ENCODE assay signal across 15 cellular contexts in genomic region chr9:123359546-123359945, GRCh38. TPM values are rescaled to one million over a fixed set of nuclear protein-coding genes. Genes with fewer than 3 reads are reported as not detected.
DNase-seq lines count a peak whose midpoint lies in the region; ATAC-seq, FAIRE-seq and TF ChIP-seq lines count a peak whose summit lies in the region.
"Had no signal": no experiment of that assay in that cellular context is flagged by ENCODE, and none has a peak within 500 bp of the region (broad histone marks: within the 10 kb centered on the region; RNA-seq: fewer than 3 reads in every experiment).

No MANE protein-coding gene starts in this region.

- TF ChIP-seq CTCF in K562 (IDR thresholded peaks at IDR 0.05 in 2 of 3, conservative IDR thresholded peaks at IDR 0.05 in 1 of 3; ENCODE audit: insufficient read depth in 2 of 3, low read depth in 1 of 3, low read length in 3 of 3): no peak
- TF ChIP-seq CTCF in nephron (IDR thresholded peaks at IDR 0.05; ENCODE audit: unreplicated experiment in 3 of 3): no peak
- TF ChIP-seq CTCF in testis (IDR thresholded peaks at IDR 0.05): no peak

- H3K9me3 ChIP-seq in Karpas-422 (ENCODE audit: low read length) (no peaks in the 10 kb centered on the region), K562 (replicated peaks; ENCODE audit: control insufficient read depth, insufficient read depth, low read depth, low read length) (no peaks in the 10 kb centered on the region), testis (no peaks in the 10 kb centered on the region)
- H3K9me3 ChIP-seq: HAP-1 had no signal

- H3K4me2 ChIP-seq in Karpas-422 (ENCODE audit: low read depth, low read length, poor library complexity, severe bottlenecking) (peak overlapping the region; percentile 32), K562 (ENCODE audit: insufficient read depth, low read length) (0 out of 2 replicates have a peak overlapping the region, but pooled peaks have one; percentile 66)

- TF ChIP-seq POLR2A in K562 (conservative IDR thresholded peaks at IDR 0.05) (no peak), testis (IDR thresholded peaks at IDR 0.05) (no peak)

- no peaks in the 10 kb centered on the region for H3K9me2 ChIP-seq in Karpas-422 (replicated peaks; ENCODE audit: insufficient read depth, low read length)

- no peaks in the 10 kb centered on the region for H3K9me1 ChIP-seq in K562 (ENCODE audit: control insufficient read depth, insufficient read depth, low read length)

- H3K4me3 Mint-ChIP-seq in nephron: peak overlapping the region in 2 of 3 experiments; percentile 6 to 51
- no peak overlapping the region for H3K4me3 Mint-ChIP-seq in T-helper 2 cell treated with Interferon-gamma antibody and Interleukin-4, amounts not matched to agents 5 μg/mL and 100 μg/mL, for 36 hours
- H3K4me3 Mint-ChIP-seq: CD14-positive monocyte had no signal

- no peak overlapping the region for H2AFZ ChIP-seq in Karpas-422 (ENCODE audit: low read length)
- peak overlapping the region; percentile 54 for H2AFZ ChIP-seq in K562 (ENCODE audit: low read depth, low read length)

- peaks cover 13% of the 10 kb centered on the region for H3K4me1 ChIP-seq in Karpas-422 (ENCODE audit: low read length)
- H3K4me1 ChIP-seq in K562 (replicated peaks in 1 of 2; ENCODE audit: control insufficient read depth in 2 of 2, insufficient read depth in 2 of 2, low read length in 2 of 2): peaks cover 34 to 92% of the 10 kb centered on the region in 2 experiments
- no peaks in the 10 kb centered on the region for H3K4me1 ChIP-seq in testis

- in situ Hi-C loops in K562 (cut with MboI): loop anchor here (10.0 kb wide), 1 partner anchor 895 kb away; no protein-coding TSS in a partner anchor

- H3K27ac Mint-ChIP-seq in nephron: peak overlapping the region; percentile 37 to 97 (median 91)
- no peak overlapping the region for H3K27ac Mint-ChIP-seq in T-helper 2 cell treated with Interferon-gamma antibody and Interleukin-4, amounts not matched to agents 5 μg/mL and 100 μg/mL, for 36 hours
- H3K27ac Mint-ChIP-seq: CD14-positive monocyte had no signal

- no peak for FAIRE-seq in K562 (lab: Jason Lieb, UNC)

- H4K20me1 ChIP-seq in Karpas-422 (ENCODE audit: insufficient read depth, low read depth, low read length) (no peaks in the 10 kb centered on the region), K562 (replicated peaks; ENCODE audit: control insufficient read depth, insufficient read depth, low read length) (no peaks in the 10 kb centered on the region)

- BruUV-seq in K562 (replicated peaks; lab: Mats Ljungman, UMichigan): no TSS peak

- no peaks in the 10 kb centered on the region for H3K36me3 Mint-ChIP-seq in nephron (ENCODE audit: low read depth)
- no peaks in the 10 kb centered on the region for H3K36me3 Mint-ChIP-seq in T-helper 2 cell treated with Interferon-gamma antibody and Interleukin-4, amounts not matched to agents 5 μg/mL and 100 μg/mL, for 36 hours (ENCODE audit: low read depth)
- H3K36me3 Mint-ChIP-seq: CD14-positive monocyte had no signal

- intact Hi-C loops in K562 (cut with micrococcal nuclease) (no loop called here), testis (cut with DNase I; ENCODE audit: low total_unique reads) (no loop called here)

- H3K36me3 ChIP-seq in Karpas-422 (ENCODE audit: insufficient read depth, low read length) (no peaks in the 10 kb centered on the region), K562 (ENCODE audit: control insufficient read depth, insufficient read depth, low read length) (no peaks in the 10 kb centered on the region), testis (ENCODE audit: low read depth, missing control alignments) (no peaks in the 10 kb centered on the region)
- H3K36me3 ChIP-seq: HAP-1 had no signal

- no peaks in the 10 kb centered on the region for H3K27me3 ChIP-seq in Karpas-422 (ENCODE audit: low read length)
- H3K27me3 ChIP-seq in K562 (ENCODE audit: control insufficient read depth in 2 of 2, insufficient read depth in 2 of 2, low read length in 2 of 2): no peaks in the 10 kb centered on the region
- H3K27me3 ChIP-seq in testis: no peaks in the 10 kb centered on the region

- H3K9ac ChIP-seq in Karpas-422 (ENCODE audit: low read length): no peak overlapping the region
- H3K9ac ChIP-seq in K562 (ENCODE audit: insufficient read depth in 1 of 2, low read depth in 2 of 2, low read length in 2 of 2): peak overlapping the region in 1 of 2 experiments; percentile 62; a peak in 1 of 4 replicates

- H3K27me3 Mint-ChIP-seq in nephron (ENCODE audit: low read depth): peaks cover 8% of the 10 kb centered on the region
- H3K27me3 Mint-ChIP-seq in T-helper 2 cell treated with Interferon-gamma antibody and Interleukin-4, amounts not matched to agents 5 μg/mL and 100 μg/mL, for 36 hours (ENCODE audit: low read depth): no peaks in the 10 kb centered on the region

- no peak for TF ChIP-seq EP300 in K562 (IDR thresholded peaks at IDR 0.05; ENCODE audit: low read length)

- WGBS in K562 (ENCODE audit: insufficient coverage, low coverage, missing lambda C conversion rate): 10% methylated on average over 3 of the region's 3 CpGs
- WGBS in testis, 2 donors: 86 to 88% methylated on average over 3 of the region's 3 CpGs

- peaks cover 43% of the 10 kb centered on the region for H3K4me1 Mint-ChIP-seq in nephron
- peaks cover 18% of the 10 kb centered on the region for H3K4me1 Mint-ChIP-seq in T-helper 2 cell treated with Interferon-gamma antibody and Interleukin-4, amounts not matched to agents 5 μg/mL and 100 μg/mL, for 36 hours (ENCODE audit: low read depth)
- H3K4me1 Mint-ChIP-seq: CD14-positive monocyte had no signal

- H3K9me3 Mint-ChIP-seq in nephron: no peaks in the 10 kb centered on the region
- no peaks in the 10 kb centered on the region for H3K9me3 Mint-ChIP-seq in T-helper 2 cell treated with Interferon-gamma antibody and Interleukin-4, amounts not matched to agents 5 μg/mL and 100 μg/mL, for 36 hours

- CTCF ChIA-PET in K562 (lab: Yijun Ruan, JAX; ENCODE audit: low intra/inter-chr PET ratio): no interaction called here

- H3K4me3 ChIP-seq in Karpas-422 (ENCODE audit: low read length): no peak overlapping the region
- no peak overlapping the region for H3K4me3 ChIP-seq in K562
- no peak overlapping the region for H3K4me3 ChIP-seq in testis
- H3K4me3 ChIP-seq: HAP-1 had no signal

- POLR2A ChIA-PET in K562 (lab: Yijun Ruan, JAX): interaction anchor here (0.6 to 1.2 kb wide), 4 partner anchors 10 to 54 kb away, joined by 3 to 5 read pairs (median 3); no protein-coding TSS in a partner anchor

- DNase-seq in DMS53 (lab: John Stamatoyannopoulos, UW) (peak; percentile 93), Karpas-422 (no peak), K562 (ENCODE audit: extremely low read depth in 1 of 4, low spot score in 3 of 4) (no peak), islet precursor cell (no peak), testis (no peak)
- no peak for DNase-seq in T-helper 2 cell treated with Interferon-gamma antibody and Interleukin-4, amounts not matched to agents 5 μg/mL and 100 μg/mL, for 36 hours (ENCODE audit: low spot score)
- DNase-seq: central memory CD4-positive, alpha-beta T cell; NK-92 treated with Interleukin-12 subunit alpha and Interleukin-12 subunit beta, amount 100 ng/mL, for 24 hours had no signal

- ATAC-seq in K562 (no peak), GM18868 (IDR thresholded peaks at IDR 0.05; ENCODE audit: unreplicated experiment) (no peak)

- TF ChIP-seq RAD21 in K562 (CRISPR knock-in tag; conservative IDR thresholded peaks at IDR 0.05 in 1 of 2, IDR thresholded peaks at IDR 0.05 in 1 of 2): no peak

- H3K79me2 ChIP-seq in Karpas-422 (ENCODE audit: low read length) (no peaks in the 10 kb centered on the region), K562 (ENCODE audit: control insufficient read depth, insufficient read depth, low read length) (no peaks in the 10 kb centered on the region)

- H3K27ac ChIP-seq in Karpas-422 (ENCODE audit: low read length) (no peak overlapping the region), K562 (ENCODE audit: extremely low read depth, low read depth, low read length) (peak overlapping the region; percentile 46; the same call in 1 of the 3 replicates), testis (no peak overlapping the region)
- H3K27ac ChIP-seq: epithelial cell of prostate, HL-60 had no signal

TF ChIP-seq in K562, 482 proteins besides CTCF, POLR2A, EP300 and RAD21 (continues in another document):
- no peak for TF ChIP-seq FIP1L1 (IDR thresholded peaks at IDR 0.05; ENCODE audit: low read depth, low read length, poor library complexity, severe bottlenecking)
- TF ChIP-seq SMARCA4 (IDR thresholded peaks at IDR 0.05): no peak

RNA-seq across cellular contexts. Expression of gene CRB2, which starts 3.5 kb away (rescaled TPM):
- not detected in 2 replicates for total RNA-seq in Karpas-422 (2014; rRNA removed; shearing (Covaris generic); ENCODE audit: low replicate concordance)
- total RNA-seq in K562 (2011; cell fraction: chromatin; rRNA removed; ENCODE audit: low replicate concordance): 0.67 and 3.0 TPM in 2 replicates
- 2.5 and 3.2 TPM in 2 replicates for total RNA-seq in K562 (2011; cell fraction: nucleolus; rRNA removed)
- total RNA-seq in K562 (2011; cell fraction: nucleoplasm; rRNA removed): 0.76 and 0.88 TPM in 2 replicates
- total RNA-seq in K562 (2014; rRNA removed) (0.53 and 0.64 TPM in 2 replicates), K562 (2014; rRNA removed; fragmentation: Illumina TruSeq; extraction: Trizol) (0.13 and 0.18 TPM in 2 replicates), K562 (2015; rRNA removed; fragmentation: Illumina TruSeq; extraction: Trizol) (0.25 and 0.38 TPM in 2 replicates), K562 (2021) (1.2 and 1.3 TPM in 2 replicates), testis (under 1 TPM; 0.63 to 0.68 TPM)
- polyA plus RNA-seq in K562 (2011; rRNA removed) (0.18 and 0.28 TPM in 2 replicates), K562 (2014; fragmentation: Illumina TruSeq; extraction: Trizol) (0.13 and 0.29 TPM in 2 replicates), K562 (2014; fragmentation: Nextera tagmentation; extraction: Ambion mirVana) (not detected), K562 (2014; rRNA removed) (0.43 and 0.44 TPM in 2 replicates), testis (ENCODE audit: insufficient read depth, low read depth, low replicate concordance) (3.4 TPM)
- 0.19 and 0.67 TPM in 2 replicates for polyA plus RNA-seq in K562 (2011; cell fraction: cytosol; rRNA removed)
- 1.3 and 2.9 TPM in 2 replicates for polyA plus RNA-seq in K562 (2011; cell fraction: nucleus; rRNA removed)
- 0.25 and 0.68 TPM in 2 replicates for polyA plus RNA-seq in K562 (2012)
- polyA minus RNA-seq in K562 (2011; rRNA and poly(A)+ RNA removed): 0.24 and 0.91 TPM in 2 replicates
- 1.3 and 2.3 TPM in 2 replicates for polyA minus RNA-seq in K562 (2011; cell fraction: cytosol; rRNA and poly(A)+ RNA removed)
- polyA minus RNA-seq in K562 (2011; cell fraction: nucleus; rRNA and poly(A)+ RNA removed): 1.1 and 1.2 TPM in 2 replicates
- total RNA-seq: activated CD8-positive, alpha-beta memory T cell treated with anti-CD3 and anti-CD28 coated beads for 36 hours had no signal
- polyA plus RNA-seq: CD14-positive monocyte had no signal
